ENCODE assay signal across 15 cellular contexts in the genomic region with DNA sequence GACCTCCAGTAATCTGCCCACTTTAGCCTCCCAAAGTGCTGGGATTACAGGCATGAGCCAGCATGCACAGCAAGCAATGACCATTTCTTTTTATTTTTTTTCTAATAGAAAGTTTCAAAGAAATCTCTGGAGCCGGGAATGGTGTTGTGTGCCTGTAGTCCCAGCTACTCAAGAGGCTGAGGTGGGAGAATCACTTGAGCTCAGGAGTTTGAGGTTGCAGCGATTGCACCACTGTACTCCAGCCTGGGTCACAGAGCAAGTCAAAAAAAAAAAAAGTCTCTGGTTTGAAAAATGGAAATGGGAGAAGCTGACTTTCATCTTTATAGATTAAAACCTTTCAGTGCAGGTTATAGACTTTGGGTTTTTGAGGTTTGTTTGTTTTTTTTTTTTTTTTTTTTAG. TPM values are rescaled to one million over a fixed set of nuclear protein-coding genes. Genes with fewer than 3 reads are reported as not detected.
DNase-seq lines count a peak whose midpoint lies in the region; ATAC-seq and TF ChIP-seq lines count a peak whose summit lies in the region.
"Had no signal": no experiment of that assay in that cellular context is flagged by ENCODE, and none has a peak within 500 bp of the region (broad histone marks: within the 10 kb centered on the region; RNA-seq: fewer than 3 reads in every experiment).

No MANE protein-coding gene starts in this region.

- CTCF ChIA-PET in activated CD4-positive, alpha-beta T cell treated with anti-CD3 and anti-CD28 coated beads for 36 hours (lab: Charles Lee), result interaction anchor here (1.5 to 3.8 kb wide), 2 partner anchors 8 to 12 kb away, joined by 10 to 14 read pairs; no protein-coding TSS in a partner anchor

- H3K36me3 ChIP-seq in colonic mucosa, result no peaks in the 10 kb centered on the region
- no peaks in the 10 kb centered on the region for H3K36me3 ChIP-seq in upper lobe of right lung

- DNase-seq in MV-4-11 (lab: John Stamatoyannopoulos, UW) (peak; percentile 17), colonic mucosa (no peak), upper lobe of right lung (no peak), NAMALWA (ENCODE audit: low spot score) (no peak)
- no peak for DNase-seq in stimulated activated naive B cell treated with anti-CD40 and anti-IgM and Interleukin-4, amounts not matched to agents 10 μg/mL and 1 μg/mL and 100 μg/mL, for 72 hours
- no peak for DNase-seq in activated CD4-positive, alpha-beta T cell treated with anti-CD3 and anti-CD28 coated beads for 36 hours
- DNase-seq: C1 segment of cervical spinal cord; Caco-2; CD4-positive, alpha-beta memory T cell; DMS153; DND-41; H9 had no signal

- H3K4me3 Mint-ChIP-seq in stimulated activated naive B cell treated with anti-CD40 and anti-IgM and Interleukin-4, amounts not matched to agents 10 μg/mL and 1 μg/mL and 100 μg/mL, for 72 hours, result no peak overlapping the region
- no peak overlapping the region for H3K4me3 Mint-ChIP-seq in activated CD4-positive, alpha-beta T cell treated with anti-CD3 and anti-CD28 coated beads for 36 hours
- H3K4me3 Mint-ChIP-seq: CD4-positive, alpha-beta memory T cell; GM23338; H9 had no signal

- peaks cover 11 to 27% of the 10 kb centered on the region in 2 donors for H3K36me3 Mint-ChIP-seq in stimulated activated naive B cell treated with anti-CD40 and anti-IgM and Interleukin-4, amounts not matched to agents 10 μg/mL and 1 μg/mL and 100 μg/mL, for 72 hours
- peaks cover 20% of the 10 kb centered on the region for H3K36me3 Mint-ChIP-seq in activated CD4-positive, alpha-beta T cell treated with anti-CD3 and anti-CD28 coated beads for 36 hours (ENCODE audit: low read depth)

- TF ChIP-seq CTCF in colonic mucosa (IDR thresholded peaks at IDR 0.05) (no peak), upper lobe of right lung (IDR thresholded peaks at IDR 0.05) (no peak)

- H3K4me1 ChIP-seq in colonic mucosa (peaks cover 4% of the 10 kb centered on the region), upper lobe of right lung (peaks cover 36% of the 10 kb centered on the region)

- peak overlapping the region; percentile 59 for H3K27ac Mint-ChIP-seq in stimulated activated naive B cell treated with anti-CD40 and anti-IgM and Interleukin-4, amounts not matched to agents 10 μg/mL and 1 μg/mL and 100 μg/mL, for 72 hours
- no peak overlapping the region for H3K27ac Mint-ChIP-seq in activated CD4-positive, alpha-beta T cell treated with anti-CD3 and anti-CD28 coated beads for 36 hours
- H3K27ac Mint-ChIP-seq: CD4-positive, alpha-beta memory T cell; GM23338; H9 had no signal

- H3K27ac ChIP-seq in colonic mucosa (peak overlapping the region; percentile 15), upper lobe of right lung (no peak overlapping the region)

- no peak overlapping the region for H3K4me3 ChIP-seq in colonic mucosa
- H3K4me3 ChIP-seq in upper lobe of right lung, result no peak overlapping the region
- H3K4me3 ChIP-seq: GM23338 had no signal

- H3K9me3 ChIP-seq in colonic mucosa, result no peaks in the 10 kb centered on the region
- no peaks in the 10 kb centered on the region for H3K9me3 ChIP-seq in upper lobe of right lung
- H3K9me3 ChIP-seq: Caco-2 had no signal

- POLR2A ChIA-PET in activated CD4-positive, alpha-beta T cell treated with anti-CD3 and anti-CD28 coated beads for 36 hours (lab: Charles Lee), result interaction anchor here (0.6 kb wide), 1 partner anchor 27 kb away, joined by 3 read pairs; no protein-coding TSS in a partner anchor

- intact Hi-C loops in colonic mucosa (cut with DNase I), result no loop called here
- intact Hi-C loops in upper lobe of right lung (cut with DNase I), result no loop called here
- intact Hi-C loops in activated CD4-positive, alpha-beta T cell treated with anti-CD3 and anti-CD28 coated beads for 36 hours (cut with DNase I, micrococcal nuclease), result no loop called here

- peaks cover 20 to 36% of the 10 kb centered on the region in 2 donors for H3K4me1 Mint-ChIP-seq in stimulated activated naive B cell treated with anti-CD40 and anti-IgM and Interleukin-4, amounts not matched to agents 10 μg/mL and 1 μg/mL and 100 μg/mL, for 72 hours
- H3K4me1 Mint-ChIP-seq in activated CD4-positive, alpha-beta T cell treated with anti-CD3 and anti-CD28 coated beads for 36 hours, result peaks cover 10% of the 10 kb centered on the region
- H3K4me1 Mint-ChIP-seq: GM23338 had no signal

- no peaks in the 10 kb centered on the region for H3K27me3 Mint-ChIP-seq in stimulated activated naive B cell treated with anti-CD40 and anti-IgM and Interleukin-4, amounts not matched to agents 10 μg/mL and 1 μg/mL and 100 μg/mL, for 72 hours
- no peaks in the 10 kb centered on the region for H3K27me3 Mint-ChIP-seq in activated CD4-positive, alpha-beta T cell treated with anti-CD3 and anti-CD28 coated beads for 36 hours
- H3K27me3 Mint-ChIP-seq: CD4-positive, alpha-beta memory T cell had no signal

- H3K9ac ChIP-seq in colonic mucosa (ENCODE audit: low read depth in 2 of 2, low read length in 2 of 2), result no peak overlapping the region

- peaks cover under 1 to 1% of the 10 kb centered on the region in 2 donors for H3K9me3 Mint-ChIP-seq in stimulated activated naive B cell treated with anti-CD40 and anti-IgM and Interleukin-4, amounts not matched to agents 10 μg/mL and 1 μg/mL and 100 μg/mL, for 72 hours
- no peaks in the 10 kb centered on the region for H3K9me3 Mint-ChIP-seq in activated CD4-positive, alpha-beta T cell treated with anti-CD3 and anti-CD28 coated beads for 36 hours (ENCODE audit: low read depth)

- no peak for ATAC-seq in stimulated activated naive B cell treated with anti-CD40 and anti-IgM and Interleukin-4, amounts not matched to agents 10 μg/mL and 1 μg/mL and 100 μg/mL, for 72 hours (replicated peaks)
- ATAC-seq in upper lobe of right lung (peak; percentile 47), GM21717 (IDR thresholded peaks at IDR 0.05; ENCODE audit: unreplicated experiment) (no peak)
- ATAC-seq in activated CD4-positive, alpha-beta T cell treated with anti-CD3 and anti-CD28 coated beads for 36 hours, result no peak
- ATAC-seq: GM23338, HCT116 had no signal

- H3K27me3 ChIP-seq in colonic mucosa, result no peaks in the 10 kb centered on the region
- no peaks in the 10 kb centered on the region for H3K27me3 ChIP-seq in upper lobe of right lung

RNA-seq across cellular contexts. Expression of gene KMT2E, which starts 44.8 kb away (rescaled TPM):
- total RNA-seq in colonic mucosa (100 to 1,000 TPM in 1 of 2 donors, 10 to 100 TPM in 1; 78.6 to 116 TPM), upper lobe of right lung (97.0 TPM)
- total RNA-seq in activated CD4-positive, alpha-beta T cell treated with anti-CD3 and anti-CD28 coated beads for 36 hours, result 10 to 100 TPM; 94.4 to 99.3 TPM
